In the genomic region with DNA sequence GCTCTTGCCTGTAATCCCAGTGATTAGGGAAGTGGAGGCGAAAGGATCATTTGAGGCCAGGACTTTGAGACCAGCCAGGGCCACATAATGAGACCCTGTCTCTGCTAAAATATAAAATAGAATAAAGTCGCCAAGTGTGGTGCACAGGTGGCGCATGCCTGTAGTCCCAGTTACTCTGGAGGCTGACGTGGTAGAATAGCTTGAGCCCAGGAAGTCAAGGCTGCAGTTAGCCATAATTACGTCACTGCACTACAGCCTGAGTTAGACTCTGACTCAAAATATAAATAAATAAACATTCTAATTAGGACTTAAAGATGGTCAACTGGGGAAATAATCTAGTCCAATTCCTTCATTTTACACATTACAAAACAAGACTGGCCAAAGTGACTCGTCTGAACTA, we compare ENCODE assay signal across 1 cellular context.
TF ChIP-seq lines count a peak whose summit lies in the region.

No MANE protein-coding gene starts in this region.

TF ChIP-seq in HEK293, 187 proteins besides CTCF, POLR2A, EP300 and RAD21 (continued from another document):
- TF ChIP-seq, protein P1, sequence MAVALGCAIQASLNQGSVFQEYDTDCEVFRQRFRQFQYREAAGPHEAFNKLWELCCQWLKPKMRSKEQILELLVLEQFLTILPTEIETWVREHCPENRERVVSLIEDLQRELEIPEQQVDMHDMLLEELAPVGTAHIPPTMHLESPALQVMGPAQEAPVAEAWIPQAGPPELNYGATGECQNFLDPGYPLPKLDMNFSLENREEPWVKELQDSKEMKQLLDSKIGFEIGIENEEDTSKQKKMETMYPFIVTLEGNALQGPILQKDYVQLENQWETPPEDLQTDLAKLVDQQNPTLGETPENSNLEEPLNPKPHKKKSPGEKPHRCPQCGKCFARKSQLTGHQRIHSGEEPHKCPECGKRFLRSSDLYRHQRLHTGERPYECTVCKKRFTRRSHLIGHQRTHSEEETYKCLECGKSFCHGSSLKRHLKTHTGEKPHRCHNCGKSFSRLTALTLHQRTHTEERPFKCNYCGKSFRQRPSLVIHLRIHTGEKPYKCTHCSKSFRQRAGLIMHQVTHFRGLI (tag by site-specific recombination; IDR thresholded peaks at IDR 0.05) = no peak
- TF ChIP-seq ZNF394 (tag by site-specific recombination; IDR thresholded peaks at IDR 0.05; ENCODE audit: borderline replicate concordance) = no peak
- TF ChIP-seq, protein P2, sequence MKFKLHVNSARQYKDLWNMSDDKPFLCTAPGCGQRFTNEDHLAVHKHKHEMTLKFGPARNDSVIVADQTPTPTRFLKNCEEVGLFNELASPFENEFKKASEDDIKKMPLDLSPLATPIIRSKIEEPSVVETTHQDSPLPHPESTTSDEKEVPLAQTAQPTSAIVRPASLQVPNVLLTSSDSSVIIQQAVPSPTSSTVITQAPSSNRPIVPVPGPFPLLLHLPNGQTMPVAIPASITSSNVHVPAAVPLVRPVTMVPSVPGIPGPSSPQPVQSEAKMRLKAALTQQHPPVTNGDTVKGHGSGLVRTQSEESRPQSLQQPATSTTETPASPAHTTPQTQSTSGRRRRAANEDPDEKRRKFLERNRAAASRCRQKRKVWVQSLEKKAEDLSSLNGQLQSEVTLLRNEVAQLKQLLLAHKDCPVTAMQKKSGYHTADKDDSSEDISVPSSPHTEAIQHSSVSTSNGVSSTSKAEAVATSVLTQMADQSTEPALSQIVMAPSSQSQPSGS (tag by site-specific recombination; IDR thresholded peaks at IDR 0.05; ENCODE audit: low read depth) = peak; percentile 94
- TF ChIP-seq SCRT2 (tag by site-specific recombination; IDR thresholded peaks at IDR 0.05) = peak; percentile 47; the same call in 1 of the 2 replicates
- TF ChIP-seq, protein P3, sequence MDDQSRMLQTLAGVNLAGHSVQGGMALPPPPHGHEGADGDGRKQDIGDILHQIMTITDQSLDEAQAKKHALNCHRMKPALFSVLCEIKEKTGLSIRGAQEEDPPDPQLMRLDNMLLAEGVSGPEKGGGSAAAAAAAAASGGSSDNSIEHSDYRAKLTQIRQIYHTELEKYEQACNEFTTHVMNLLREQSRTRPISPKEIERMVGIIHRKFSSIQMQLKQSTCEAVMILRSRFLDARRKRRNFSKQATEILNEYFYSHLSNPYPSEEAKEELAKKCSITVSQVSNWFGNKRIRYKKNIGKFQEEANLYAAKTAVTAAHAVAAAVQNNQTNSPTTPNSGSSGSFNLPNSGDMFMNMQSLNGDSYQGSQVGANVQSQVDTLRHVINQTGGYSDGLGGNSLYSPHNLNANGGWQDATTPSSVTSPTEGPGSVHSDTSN (CRISPR knock-in tag; IDR thresholded peaks at IDR 0.05) = no peak
- TF ChIP-seq OVOL3 (tag by site-specific recombination; IDR thresholded peaks at IDR 0.05) = no peak
- TF ChIP-seq ZNF747 (tag by site-specific recombination; IDR thresholded peaks at IDR 0.05) = no peak
- peak; percentile 92 for TF ChIP-seq ZNF629 (tag by site-specific recombination; IDR thresholded peaks at IDR 0.05)
- TF ChIP-seq HOXC10 (CRISPR knock-in tag; IDR thresholded peaks at IDR 0.05) = no peak
- no peak for TF ChIP-seq ZNF514 (tag by site-specific recombination; IDR thresholded peaks at IDR 0.05)
- no peak for TF ChIP-seq ZNF707 (tag by site-specific recombination; IDR thresholded peaks at IDR 0.05)
- TF ChIP-seq, protein P4, sequence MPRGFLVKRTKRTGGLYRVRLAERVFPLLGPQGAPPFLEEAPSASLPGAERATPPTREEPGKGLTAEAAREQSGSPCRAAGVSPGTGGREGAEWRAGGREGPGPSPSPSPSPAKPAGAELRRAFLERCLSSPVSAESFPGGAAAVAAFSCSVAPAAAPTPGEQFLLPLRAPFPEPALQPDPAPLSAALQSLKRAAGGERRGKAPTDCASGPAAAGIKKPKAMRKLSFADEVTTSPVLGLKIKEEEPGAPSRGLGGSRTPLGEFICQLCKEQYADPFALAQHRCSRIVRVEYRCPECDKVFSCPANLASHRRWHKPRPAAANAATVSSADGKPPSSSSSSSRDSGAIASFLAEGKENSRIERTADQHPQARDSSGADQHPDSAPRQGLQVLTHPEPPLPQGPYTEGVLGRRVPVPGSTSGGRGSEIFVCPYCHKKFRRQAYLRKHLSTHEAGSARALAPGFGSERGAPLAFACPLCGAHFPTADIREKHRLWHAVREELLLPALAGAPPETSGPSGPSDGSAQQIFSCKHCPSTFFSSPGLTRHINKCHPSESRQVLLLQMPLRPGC (tag by site-specific recombination; IDR thresholded peaks at IDR 0.05) = peak; percentile 26; the same call in 1 of the 2 replicates
- TF ChIP-seq ZNF549 (tag by site-specific recombination; IDR thresholded peaks at IDR 0.05) = no peak
- TF ChIP-seq IKZF3 (tag by site-specific recombination; IDR thresholded peaks at IDR 0.05) = no peak
